8 cellular contexts compared by ENCODE assay signal in the genomic region with DNA sequence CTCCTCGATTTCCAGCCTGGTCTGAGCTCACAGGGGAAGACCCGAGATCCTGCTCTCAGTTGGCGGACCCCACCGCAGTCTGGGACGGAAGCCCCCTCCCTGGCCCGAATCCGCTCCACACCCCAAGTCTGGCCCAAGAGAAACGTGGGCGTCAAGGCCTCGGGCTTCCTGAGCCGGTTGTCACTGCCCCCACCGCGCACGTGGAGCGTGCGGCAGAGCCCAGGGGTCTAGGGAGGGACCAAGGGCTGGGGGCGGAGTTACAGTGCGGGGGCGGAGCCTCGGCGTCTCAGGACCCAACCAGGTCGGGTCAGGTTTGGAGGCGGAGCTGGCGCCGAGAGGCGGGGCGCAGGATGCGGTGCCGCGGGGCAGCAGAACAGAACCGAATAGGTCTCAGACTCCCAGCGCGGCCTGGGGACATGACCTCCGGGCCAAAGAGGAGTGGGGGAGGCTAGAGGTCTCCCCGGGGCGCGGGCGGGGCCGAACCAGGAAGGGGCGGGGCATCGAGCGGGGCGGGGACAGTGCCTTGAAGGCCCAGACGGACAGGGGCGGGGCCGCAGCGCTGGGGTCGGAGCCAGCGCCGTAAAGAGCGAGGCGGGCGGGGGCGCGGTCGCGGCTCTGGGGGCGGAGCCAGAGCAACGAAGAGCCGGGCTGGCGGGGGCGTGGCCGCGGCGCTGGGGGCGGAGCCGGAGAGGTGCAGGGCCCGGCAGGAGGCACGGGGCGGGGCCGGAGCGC. TPM values are rescaled to one million over a fixed set of nuclear protein-coding genes. Genes with fewer than 3 reads are reported as not detected.
DNase-seq lines count a peak whose midpoint lies in the region; ATAC-seq, FAIRE-seq and TF ChIP-seq lines count a peak whose summit lies in the region.

No MANE protein-coding gene starts in this region.

- peaks cover 19 to 29% (median 26%) of the 10 kb centered on the region in 7 donors for H3K4me1 Mint-ChIP-seq in naive thymus-derived CD4-positive, alpha-beta T cell
- peaks cover 28% of the 10 kb centered on the region for H3K4me1 Mint-ChIP-seq in stimulated activated effector memory CD8-positive, alpha-beta T cell treated with anti-CD3 and anti-CD28 coated beads, Interleukin-12 subunit alpha, Interleukin-12 subunit beta, amount 100 ng/mL, for 72 hours

- H2AK5ac ChIP-seq in IMR-90 (ENCODE audit: low read depth, low read length) = no peak overlapping the region

- H3K23ac ChIP-seq in IMR-90 (ENCODE audit: low read depth, low read length) = peak overlapping the region; percentile 92; the same call in 1 of the 2 replicates

- peak overlapping the region; percentile 92 for H2AK9ac ChIP-seq in IMR-90 (replicated peaks; ENCODE audit: low read depth, low read length, poor library complexity)

- H2BK5ac ChIP-seq in IMR-90 (ENCODE audit: low read depth, low read length, poor library complexity, severe bottlenecking) = peak overlapping the region; percentile 93

- POLR2A ChIA-PET in IMR-90 (lab: Charles Lee; ENCODE audit: unreplicated experiment) = no interaction called here
- POLR2A ChIA-PET in naive thymus-derived CD4-positive, alpha-beta T cell (lab: Charles Lee) = interaction anchor here (1.0 to 1.8 kb wide), 3 partner anchors 18 to 501 kb away, joined by 3 to 5 read pairs (median 4); partner anchors contain the start of genes BANP and ZC3H18

- peak overlapping the region; percentile 79; the same call in 1 of the 2 replicates for H4K91ac ChIP-seq in IMR-90 (ENCODE audit: insufficient read depth, low read depth, low read length)

- FAIRE-seq in D721Med (lab: Jason Lieb, UNC) = no peak

- H3K9ac ChIP-seq in IMR-90 (ENCODE audit: low read depth, low read length) = peak overlapping the region; percentile 41
- peak overlapping the region; percentile 7 for H3K9ac ChIP-seq in fibroblast of lung (ENCODE audit: insufficient read depth, low read length)

- peak overlapping the region; percentile 98 for H2BK120ac ChIP-seq in IMR-90 (ENCODE audit: low read depth, low read length)

- H3K27me3 Mint-ChIP-seq in naive thymus-derived CD4-positive, alpha-beta T cell = peaks cover 0 to 9% (median 0%) of the 10 kb centered on the region in 5 donors

- H3K27me3 ChIP-seq in IMR-90 (ENCODE audit: control insufficient read depth, insufficient read depth, low read length) = no peaks in the 10 kb centered on the region; the same call in 1 of the 2 replicates
- H3K27me3 ChIP-seq in fibroblast of lung (ENCODE audit: control insufficient read depth, insufficient read depth, low read length) = peaks cover 4% of the 10 kb centered on the region
- H3K27me3 ChIP-seq in naive thymus-derived CD4-positive, alpha-beta T cell (ENCODE audit: control insufficient read depth in 2 of 2, insufficient read depth in 2 of 2, low read length in 2 of 2) = no peaks in the 10 kb centered on the region

- H3K79me2 ChIP-seq in fibroblast of lung (ENCODE audit: control insufficient read depth, insufficient read depth, low read length) = no peaks in the 10 kb centered on the region

- in situ Hi-C loops in IMR-90 (cut with MboI; ENCODE audit: low sequenced_read_pairs) = no loop called here

- H3K4me3 ChIP-seq in IMR-90 (ENCODE audit: insufficient read depth, low read depth, low read length) = peak overlapping the region; percentile 65
- H3K4me3 ChIP-seq in fibroblast of lung (replicated peaks in 1 of 4; ENCODE audit: control extremely low read depth in 1 of 4, insufficient read depth in 1 of 4, low read depth in 3 of 4, low read length in 4 of 4) = peak overlapping the region; percentile 49 to 63 (median 53)
- peak overlapping the region; percentile 61 for H3K4me3 ChIP-seq in naive thymus-derived CD4-positive, alpha-beta T cell (ENCODE audit: low read length)

- H4K5ac ChIP-seq in IMR-90 (ENCODE audit: low read depth, low read length) = peak overlapping the region; percentile 65; the same call in 1 of the 2 replicates

- peaks cover 11% of the 10 kb centered on the region for H3K9me1 ChIP-seq in IMR-90 (ENCODE audit: insufficient read depth, low read length)

- H3K4me1 ChIP-seq in IMR-90 (ENCODE audit: control insufficient read depth, insufficient read depth, low read length) (peaks cover 14% of the 10 kb centered on the region), fibroblast of lung (ENCODE audit: control insufficient read depth, extremely low read depth, insufficient read depth, low read length) (peaks cover 10% of the 10 kb centered on the region)
- H3K4me1 ChIP-seq in naive thymus-derived CD4-positive, alpha-beta T cell (ENCODE audit: control insufficient read depth in 2 of 2, insufficient read depth in 2 of 2, low read length in 2 of 2) = peaks cover 20 to 28% of the 10 kb centered on the region in 2 donors

- 5% methylated on average over 38 of the region's 72 CpGs; no CpG with 5 or more reads in 1 of the 2 experiments for WGBS in IMR-90 (ENCODE audit: extremely low coverage in 2 of 2, insufficient read length in 1 of 2), 2 experiments

- H3K4me2 ChIP-seq in IMR-90 (ENCODE audit: low read depth, low read length) (peak overlapping the region; percentile 62), fibroblast of lung (ENCODE audit: extremely low read depth, insufficient read depth, low read length) (peak overlapping the region; percentile 82)

- dilution Hi-C loops in IMR-90 (cut with HindIII; ENCODE audit: low sequenced_read_pairs, unreplicated experiment) = no loop called here

- H3K18ac ChIP-seq in IMR-90 (ENCODE audit: low read depth, low read length) = peak overlapping the region; percentile 68

- H3K4ac ChIP-seq in IMR-90 (ENCODE audit: low read depth, low read length) = peak overlapping the region; percentile 97

- peak overlapping the region; percentile 84 for H2BK20ac ChIP-seq in IMR-90 (ENCODE audit: low read depth, low read length)

- H3K14ac ChIP-seq in IMR-90 (replicated peaks; ENCODE audit: low read depth, low read length) = peak overlapping the region; percentile 95; the same call in 1 of the 2 replicates

- no peak for TF ChIP-seq CTCF in D721Med (IDR thresholded peaks at IDR 0.05; ENCODE audit: insufficient read depth, missing control alignments)
- TF ChIP-seq CTCF in IMR-90 (conservative IDR thresholded peaks at IDR 0.05; ENCODE audit: low read depth, low read length) = no peak
- no peak for TF ChIP-seq CTCF in fibroblast of lung (conservative IDR thresholded peaks at IDR 0.05 in 1 of 2, IDR thresholded peaks at IDR 0.05 in 1 of 2; ENCODE audit: low read depth in 1 of 2, low read length in 2 of 2)

- H3K9me3 Mint-ChIP-seq in naive thymus-derived CD4-positive, alpha-beta T cell = peaks cover 0 to 3% (median 0%) of the 10 kb centered on the region in 11 donors
- H3K9me3 Mint-ChIP-seq in stimulated activated effector memory CD8-positive, alpha-beta T cell treated with anti-CD3 and anti-CD28 coated beads, Interleukin-12 subunit alpha, Interleukin-12 subunit beta, amount 100 ng/mL, for 72 hours = no peaks in the 10 kb centered on the region

- peak overlapping the region; percentile 92; the same call in 1 of the 3 replicates for H2BK15ac ChIP-seq in IMR-90 (ENCODE audit: low read depth, low read length)

- H3K27ac ChIP-seq in IMR-90 (ENCODE audit: insufficient read depth, low read length) (peak overlapping the region; percentile 92), fibroblast of lung (ENCODE audit: insufficient read depth, low read length) (peak overlapping the region; percentile 43)
- peak overlapping the region; percentile 80 for H3K27ac ChIP-seq in naive thymus-derived CD4-positive, alpha-beta T cell (ENCODE audit: low read depth, low read length)

- H3K9me3 ChIP-seq in IMR-90 (ENCODE audit: control insufficient read depth, insufficient read depth, low read length) (no peaks in the 10 kb centered on the region), fibroblast of lung (ENCODE audit: control insufficient read depth, insufficient read depth, low read depth, low read length) (no peaks in the 10 kb centered on the region)
- no peaks in the 10 kb centered on the region for H3K9me3 ChIP-seq in naive thymus-derived CD4-positive, alpha-beta T cell (ENCODE audit: control insufficient read depth in 2 of 3, low read length in 3 of 3)

- CTCF ChIA-PET in IMR-90 (lab: Yijun Ruan, JAX) = interaction anchor here (0.6 kb wide), 1 partner anchor 10 kb away, joined by 3 read pairs; no protein-coding TSS in a partner anchor
- CTCF ChIA-PET in naive thymus-derived CD4-positive, alpha-beta T cell (lab: Charles Lee) = interaction anchor here (1.0 kb wide), 2 partner anchors 9 to 12 kb away, joined by 3 read pairs; no protein-coding TSS in a partner anchor

- no TSS peak for BruUV-seq in IMR-90 (replicated peaks; lab: Mats Ljungman, UMichigan)

- H4K20me1 ChIP-seq in IMR-90 (ENCODE audit: insufficient read depth, low read length) = peaks cover 31% of the 10 kb centered on the region
- no peaks in the 10 kb centered on the region for H4K20me1 ChIP-seq in fibroblast of lung (ENCODE audit: control insufficient read depth, extremely low read depth, insufficient read depth, low read length)

- peak; percentile 44 for ATAC-seq in GM21526 (IDR thresholded peaks at IDR 0.05; ENCODE audit: low FRiP score, unreplicated experiment)
- ATAC-seq in IMR-90 (ENCODE audit: low read depth) = peak; percentile 88
- peak; percentile 90 for ATAC-seq in naive thymus-derived CD4-positive, alpha-beta T cell
- ATAC-seq in stimulated activated effector memory CD8-positive, alpha-beta T cell treated with anti-CD3 and anti-CD28 coated beads, Interleukin-12 subunit alpha, Interleukin-12 subunit beta, amount 100 ng/mL, for 72 hours = peak; percentile 72

- H3K56ac ChIP-seq in IMR-90 (ENCODE audit: extremely low read depth, insufficient read depth, low read length) = no peak overlapping the region; the same call in 1 of the 2 replicates

- H4K8ac ChIP-seq in IMR-90 (ENCODE audit: low read depth in 2 of 2, low read length in 2 of 2) = peak overlapping the region; percentile 59 to 97; a peak in 3 of 4 replicates

- H3K79me1 ChIP-seq in IMR-90 (ENCODE audit: low read depth in 1 of 2, low read length in 2 of 2) = peaks cover 8 to 32% of the 10 kb centered on the region in 2 experiments

- peak overlapping the region; percentile 67 to 95 (median 87) for H3K27ac Mint-ChIP-seq in naive thymus-derived CD4-positive, alpha-beta T cell
- peak overlapping the region; percentile 93 for H3K27ac Mint-ChIP-seq in stimulated activated effector memory CD8-positive, alpha-beta T cell treated with anti-CD3 and anti-CD28 coated beads, Interleukin-12 subunit alpha, Interleukin-12 subunit beta, amount 100 ng/mL, for 72 hours

- H2AFZ ChIP-seq in IMR-90 (replicated peaks; ENCODE audit: low read length, poor library complexity) = peak overlapping the region; percentile 100
- H2AFZ ChIP-seq in fibroblast of lung (ENCODE audit: low read length) = peak overlapping the region; percentile 73

- TF ChIP-seq RAD21 in IMR-90 (IDR thresholded peaks at IDR 0.05; ENCODE audit: low read length) = no peak

- H3K36me3 ChIP-seq in IMR-90 (ENCODE audit: control insufficient read depth, insufficient read depth, low read length) (no peaks in the 10 kb centered on the region), fibroblast of lung (ENCODE audit: control insufficient read depth, insufficient read depth, low read length) (no peaks in the 10 kb centered on the region)
- H3K36me3 ChIP-seq in naive thymus-derived CD4-positive, alpha-beta T cell (ENCODE audit: control insufficient read depth in 2 of 3, insufficient read depth in 3 of 3, low read length in 3 of 3) = no peaks in the 10 kb centered on the region

- DNase-seq in D721Med (ENCODE audit: insufficient read length, low spot score) (peak; percentile 75), IMR-90 (peak; percentile 89), fibroblast of lung (ENCODE audit: low read depth in 2 of 2) (peak; percentile 89 to 93)
- DNase-seq in activated T-helper 1 cell treated with anti-CD3 and anti-CD28 coated beads, Interleukin-2, amount 50 U/mL, for 16 hours (ENCODE audit: low read depth in 1 of 2, low spot score in 1 of 2) = peak; percentile 99
- DNase-seq in naive thymus-derived CD4-positive, alpha-beta T cell = peak; percentile 95 to 100 (median 98)
- peak; percentile 99 for DNase-seq in stimulated activated effector memory CD8-positive, alpha-beta T cell treated with anti-CD3 and anti-CD28 coated beads, Interleukin-12 subunit alpha, Interleukin-12 subunit beta, amount 100 ng/mL, for 72 hours (ENCODE audit: low spot score in 2 of 2)

- H3K4me3 Mint-ChIP-seq in naive thymus-derived CD4-positive, alpha-beta T cell = peak overlapping the region; percentile 81 to 94 (median 84)
- H3K4me3 Mint-ChIP-seq in stimulated activated effector memory CD8-positive, alpha-beta T cell treated with anti-CD3 and anti-CD28 coated beads, Interleukin-12 subunit alpha, Interleukin-12 subunit beta, amount 100 ng/mL, for 72 hours = peak overlapping the region; percentile 92

- intact Hi-C loops in IMR-90 (cut with micrococcal nuclease) = no loop called here
- intact Hi-C loops in naive thymus-derived CD4-positive, alpha-beta T cell (cut with micrococcal nuclease) = loop anchor here (1.0 to 10.0 kb wide), 20 partner anchors 22 to 1272 kb away; partner anchors contain the start of genes BANP (in 2 of the 2), CTU2 (in 2 of the 2), FBXO31 (in 2 of the 2) and RNF166 (in 2 of the 2)

- no peak for TF ChIP-seq POLR2A in IMR-90 (IDR thresholded peaks at IDR 0.05; ENCODE audit: low read depth, low read length)

- H3K36me3 Mint-ChIP-seq in naive thymus-derived CD4-positive, alpha-beta T cell = no peaks in the 10 kb centered on the region
- H3K36me3 Mint-ChIP-seq in stimulated activated effector memory CD8-positive, alpha-beta T cell treated with anti-CD3 and anti-CD28 coated beads, Interleukin-12 subunit alpha, Interleukin-12 subunit beta, amount 100 ng/mL, for 72 hours = peaks cover 24% of the 10 kb centered on the region

RNA-seq across cellular contexts. Expression of gene ZFPM1, which starts 0.4 kb away (rescaled TPM):
- total RNA-seq in IMR-90 (2012; rRNA removed) (0.28 and 0.36 TPM in 2 replicates), fibroblast of lung (1.7 and 2.1 TPM in 2 replicates)
- polyA plus RNA-seq in IMR-90 (2012; rRNA removed) (1.1 and 1.8 TPM in 2 replicates), fibroblast of lung (0.27 and 0.36 TPM in 2 replicates)
- polyA plus RNA-seq in IMR-90 (2012; cell fraction: cytosol; rRNA removed) = 1.2 and 2.4 TPM in 2 replicates
- polyA plus RNA-seq in IMR-90 (2012; cell fraction: nucleus; rRNA removed; ENCODE audit: low replicate concordance) = 4.0 and 9.2 TPM in 2 replicates
- polyA plus RNA-seq in PFSK-1 (2012; ENCODE audit: insufficient read length, low read depth) = 15.2 TPM
- polyA plus RNA-seq in fibroblast of lung (2012) = 1.7 and 2.5 TPM in 2 replicates
- 0.86 and 1.0 TPM in 2 replicates for polyA minus RNA-seq in fibroblast of lung (ENCODE audit: low replicate concordance)
- 10 to 100 TPM; 13.2 to 28.1 (median 18.1) TPM for total RNA-seq in naive thymus-derived CD4-positive, alpha-beta T cell
- under 1 TPM; 0.15 to 0.16 TPM for polyA plus RNA-seq in naive thymus-derived CD4-positive, alpha-beta T cell

Comparison
In these comparisons a context has a peak if more than half of its experiments do, and no peak if none do; other contexts are left out.
1. Peak in every context shown above with its lines: DNase-seq, ATAC-seq, H3K4me3 ChIP-seq and H3K27ac ChIP-seq.